ENCODE assay signal across 8 cellular contexts in genomic region chr9:98192503-98193335, GRCh38. TPM values are rescaled to one million over a fixed set of nuclear protein-coding genes. Genes with fewer than 3 reads are reported as not detected.
DNase-seq lines count a peak whose midpoint lies in the region; ATAC-seq and TF ChIP-seq lines count a peak whose summit lies in the region.

Gene CORO2A (minus strand): TSS chr9:98192637. CDS start chr9:98157660, 34,977 bp downstream.

- 1 to 36% (median 2%) methylated on average over 2 to 94 of the region's 95 CpGs for WGBS in adrenal gland, 4 donors
- 1% methylated on average over 64 to 95 of the region's 95 CpGs for WGBS in heart right ventricle, 2 donors
- 1 to 13% methylated on average over 2 to 75 of the region's 95 CpGs for WGBS in upper lobe of left lung, 2 donors

- H3K27me3 ChIP-seq in MM.1S (replicated peaks; ENCODE audit: insufficient read depth, low read length) = peaks cover 11% of the 10 kb centered on the region
- no peaks in the 10 kb centered on the region for H3K27me3 ChIP-seq in adrenal gland
- H3K27me3 ChIP-seq in heart right ventricle = peaks cover 0 to 9% (median 0%) of the 10 kb centered on the region in 7 donors
- no peaks in the 10 kb centered on the region for H3K27me3 ChIP-seq in upper lobe of left lung

- intact Hi-C loops in adrenal gland (cut with DNase I) = no loop called here
- intact Hi-C loops in heart right ventricle (cut with DNase I) = loop anchor here in 1 of 10 donors (10.0 kb wide), 1 partner anchor 118 kb away; no protein-coding TSS in a partner anchor
- intact Hi-C loops in posterior cingulate gyrus (cut with DNase I) = no loop called here

- H3F3A ChIP-seq in MM.1S (ENCODE audit: insufficient read depth, low read length) = peaks cover 6% of the 10 kb centered on the region; the same call in 1 of the 2 replicates

- ATAC-seq in GM21786 (IDR thresholded peaks at IDR 0.05; ENCODE audit: unreplicated experiment) (peak; percentile 75), heart right ventricle (peak; percentile 80 to 92 (median 90)), upper lobe of left lung (ENCODE audit: low FRiP score in 2 of 2) (peak; percentile 86 to 94)

- H3K9me2 ChIP-seq in MM.1S (replicated peaks; ENCODE audit: insufficient read depth, low read length) = no peaks in the 10 kb centered on the region

- peak within 1 kb of the TSS; percentile 52; the same call in 1 of the 2 replicates for H3K9ac ChIP-seq in MM.1S (ENCODE audit: low read length)

- H3K9me3 ChIP-seq in MM.1S (replicated peaks; ENCODE audit: insufficient read depth, low read length) = no peaks in the 10 kb centered on the region
- H3K9me3 ChIP-seq in adrenal gland (replicated peaks in 1 of 3) = no peaks in the 10 kb centered on the region
- H3K9me3 ChIP-seq in heart right ventricle = no peaks in the 10 kb centered on the region
- no peaks in the 10 kb centered on the region for H3K9me3 ChIP-seq in upper lobe of left lung

- H3K27ac ChIP-seq in MM.1S (ENCODE audit: low read length) (no peak within 1 kb of the TSS), adrenal gland (peak within 1 kb of the TSS in 3 of 5 donors; percentile 8 to 76 (median 60)), heart right ventricle (peak within 1 kb of the TSS in 6 of 10 donors; percentile 20 to 72 (median 40)), upper lobe of left lung (peak within 1 kb of the TSS; percentile 77 to 86 (median 83))

- H3K36me3 ChIP-seq in MM.1S (replicated peaks; ENCODE audit: insufficient read depth, low read length) (no peaks in the 10 kb centered on the region), adrenal gland (replicated peaks in 1 of 2) (no peaks in the 10 kb centered on the region), heart right ventricle (peaks cover 0 to under 1% (median 0%) of the 10 kb centered on the region in 9 donors), upper lobe of left lung (peaks cover 0 to 7% (median 0%) of the 10 kb centered on the region in 4 donors)

- H3K79me2 ChIP-seq in MM.1S (ENCODE audit: low read length) = no peaks in the 10 kb centered on the region

- no peak for TF ChIP-seq EP300 in upper lobe of left lung (IDR thresholded peaks at IDR 0.05)

- TF ChIP-seq POLR2A in adrenal gland (IDR thresholded peaks at IDR 0.05) = peak; percentile 15 to 28
- TF ChIP-seq POLR2A in upper lobe of left lung (IDR thresholded peaks at IDR 0.05) = peak in 2 of 4 donors; percentile 44 to 78

- H3K4me3 ChIP-seq in MM.1S (ENCODE audit: low read length) = peak within 1 kb of the TSS; percentile 84
- H3K4me3 ChIP-seq in adrenal gland = peak within 1 kb of the TSS in 3 of 4 donors; percentile 37 to 61 (median 50)
- peak within 1 kb of the TSS; percentile 46 to 79 (median 70) for H3K4me3 ChIP-seq in heart right ventricle
- peak within 1 kb of the TSS; percentile 64 to 69 (median 66) for H3K4me3 ChIP-seq in upper lobe of left lung

- H3K4me2 ChIP-seq in MM.1S (ENCODE audit: low read depth, low read length) = peak within 1 kb of the TSS; percentile 91

- no peaks in the 10 kb centered on the region for H4K20me1 ChIP-seq in MM.1S (ENCODE audit: insufficient read depth, low read length)

- DNase-seq in DMS114 treated with DMSO at 0.1 percent for 48 hours (lab: John Stamatoyannopoulos, UW; ENCODE audit: unreplicated experiment) (peak; percentile 7), MM.1S (peak; percentile 72), SW480 (ENCODE audit: low spot score) (peak; percentile 82), adrenal gland (peak; percentile 41 to 78 (median 62)), heart right ventricle (peak; percentile 57 to 74), posterior cingulate gyrus (peak in 9 of 10 donors; percentile 51 to 95 (median 72)), upper lobe of left lung (peak; percentile 87 to 96)

- TF ChIP-seq CTCF in MM.1S (IDR thresholded peaks at IDR 0.05; ENCODE audit: low read length) = peak; percentile 30
- TF ChIP-seq CTCF in adrenal gland (IDR thresholded peaks at IDR 0.05) = peak in 4 of 6 experiments; percentile 11 to 39 (median 34)
- TF ChIP-seq CTCF in heart right ventricle (IDR thresholded peaks at IDR 0.05) = peak in 7 of 9 donors; percentile 6 to 47 (median 36)
- peak in 4 of 6 experiments; percentile 50 to 64 (median 58) for TF ChIP-seq CTCF in upper lobe of left lung (IDR thresholded peaks at IDR 0.05)

- no peaks in the 10 kb centered on the region for H3K4me1 ChIP-seq in MM.1S (ENCODE audit: low read length)
- peaks cover 6 to 8% of the 10 kb centered on the region in 2 donors for H3K4me1 ChIP-seq in adrenal gland (replicated peaks in 1 of 2)
- peaks cover 0 to 19% (median 6%) of the 10 kb centered on the region in 9 donors for H3K4me1 ChIP-seq in heart right ventricle
- H3K4me1 ChIP-seq in upper lobe of left lung = peaks cover 6 to 33% (median 16%) of the 10 kb centered on the region in 4 donors

- peak within 1 kb of the TSS; percentile 93 for H2AFZ ChIP-seq in MM.1S (ENCODE audit: low read length)

RNA-seq across cellular contexts. Expression of gene CORO2A, which starts in this region (rescaled TPM):
- total RNA-seq in adrenal gland = 1 to 10 TPM in 4 of 8 donors, under 1 TPM in 4; 0.06 to 3.2 (median 0.97) TPM
- polyA plus RNA-seq in adrenal gland = 1 to 10 TPM in 2 of 3 donors, under 1 TPM in 1; 0.77 to 3.9 (median 1.6) TPM
- total RNA-seq in heart right ventricle = under 1 TPM; 0.06 to 0.90 (median 0.22) TPM
- polyA plus RNA-seq in heart right ventricle = under 1 TPM; 0.22 to 0.42 TPM
- total RNA-seq in upper lobe of left lung = 10 to 100 TPM; 10.5 to 22.8 (median 17.9) TPM

Comparison
In these comparisons a context has a peak if more than half of its experiments do, and no peak if none do; other contexts are left out.
1. Peak in DNase-seq, ATAC-seq, H3K4me3 ChIP-seq and H3K27ac ChIP-seq in heart right ventricle; RNA of the gene not detected or under 1 TPM.
2. DNase-seq: peak in every context shown above with its lines; median percentile 92 in upper lobe of left lung; 82 in SW480; 72 in MM.1S; 72 in posterior cingulate gyrus; 66 in heart right ventricle; 62 in adrenal gland; 7 in DMS114 treated with DMSO at 0.1 percent for 48 hours.